ENCODE assay signal across 1 cellular context in the genomic region with DNA sequence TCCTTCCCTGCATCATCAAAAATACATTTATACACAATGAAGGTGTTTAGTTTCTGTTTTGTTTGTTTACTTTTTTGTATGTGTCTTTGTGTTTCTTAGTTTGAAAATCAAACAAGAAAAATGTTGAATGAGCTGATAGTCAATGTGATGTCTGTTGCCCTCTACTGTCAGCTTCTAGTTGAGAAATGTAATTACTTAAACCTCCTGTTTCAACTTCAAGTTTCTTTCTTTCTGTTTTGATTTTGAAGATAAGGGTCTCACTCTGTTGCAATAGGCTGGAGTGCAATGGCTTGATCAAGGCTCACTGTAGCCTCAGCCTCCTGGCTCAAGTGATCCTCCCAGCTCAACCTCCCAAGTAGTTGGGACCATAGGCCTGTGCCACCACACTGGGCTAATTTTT.
TF ChIP-seq lines count a peak whose summit lies in the region.

No MANE protein-coding gene starts in this region.

TF ChIP-seq in GM12878, 131 proteins besides CTCF, POLR2A, EP300 and RAD21:
- TF ChIP-seq, protein P1, sequence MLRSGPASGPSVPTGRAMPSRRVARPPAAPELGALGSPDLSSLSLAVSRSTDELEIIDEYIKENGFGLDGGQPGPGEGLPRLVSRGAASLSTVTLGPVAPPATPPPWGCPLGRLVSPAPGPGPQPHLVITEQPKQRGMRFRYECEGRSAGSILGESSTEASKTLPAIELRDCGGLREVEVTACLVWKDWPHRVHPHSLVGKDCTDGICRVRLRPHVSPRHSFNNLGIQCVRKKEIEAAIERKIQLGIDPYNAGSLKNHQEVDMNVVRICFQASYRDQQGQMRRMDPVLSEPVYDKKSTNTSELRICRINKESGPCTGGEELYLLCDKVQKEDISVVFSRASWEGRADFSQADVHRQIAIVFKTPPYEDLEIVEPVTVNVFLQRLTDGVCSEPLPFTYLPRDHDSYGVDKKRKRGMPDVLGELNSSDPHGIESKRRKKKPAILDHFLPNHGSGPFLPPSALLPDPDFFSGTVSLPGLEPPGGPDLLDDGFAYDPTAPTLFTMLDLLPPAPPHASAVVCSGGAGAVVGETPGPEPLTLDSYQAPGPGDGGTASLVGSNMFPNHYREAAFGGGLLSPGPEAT (IDR thresholded peaks at IDR 0.05; ENCODE audit: low read depth): no peak
- TF ChIP-seq CEBPB (IDR thresholded peaks at IDR 0.05; ENCODE audit: borderline replicate concordance in 1 of 2, low read depth in 2 of 2, low read length in 2 of 2) (no peak), NFIC (IDR thresholded peaks at IDR 0.05; ENCODE audit: low read depth, low read length) (no peak), YY1 (IDR thresholded peaks at IDR 0.05; ENCODE audit: low read depth, low read length) (no peak), CHD1 (IDR thresholded peaks at IDR 0.05; ENCODE audit: low read depth, low read length) (no peak), STAT3 (IDR thresholded peaks at IDR 0.05; ENCODE audit: low read depth, low read length) (no peak)
- TF ChIP-seq, protein P2, sequence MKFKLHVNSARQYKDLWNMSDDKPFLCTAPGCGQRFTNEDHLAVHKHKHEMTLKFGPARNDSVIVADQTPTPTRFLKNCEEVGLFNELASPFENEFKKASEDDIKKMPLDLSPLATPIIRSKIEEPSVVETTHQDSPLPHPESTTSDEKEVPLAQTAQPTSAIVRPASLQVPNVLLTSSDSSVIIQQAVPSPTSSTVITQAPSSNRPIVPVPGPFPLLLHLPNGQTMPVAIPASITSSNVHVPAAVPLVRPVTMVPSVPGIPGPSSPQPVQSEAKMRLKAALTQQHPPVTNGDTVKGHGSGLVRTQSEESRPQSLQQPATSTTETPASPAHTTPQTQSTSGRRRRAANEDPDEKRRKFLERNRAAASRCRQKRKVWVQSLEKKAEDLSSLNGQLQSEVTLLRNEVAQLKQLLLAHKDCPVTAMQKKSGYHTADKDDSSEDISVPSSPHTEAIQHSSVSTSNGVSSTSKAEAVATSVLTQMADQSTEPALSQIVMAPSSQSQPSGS (IDR thresholded peaks at IDR 0.05; ENCODE audit: low read length): no peak
- TF ChIP-seq, protein P3, sequence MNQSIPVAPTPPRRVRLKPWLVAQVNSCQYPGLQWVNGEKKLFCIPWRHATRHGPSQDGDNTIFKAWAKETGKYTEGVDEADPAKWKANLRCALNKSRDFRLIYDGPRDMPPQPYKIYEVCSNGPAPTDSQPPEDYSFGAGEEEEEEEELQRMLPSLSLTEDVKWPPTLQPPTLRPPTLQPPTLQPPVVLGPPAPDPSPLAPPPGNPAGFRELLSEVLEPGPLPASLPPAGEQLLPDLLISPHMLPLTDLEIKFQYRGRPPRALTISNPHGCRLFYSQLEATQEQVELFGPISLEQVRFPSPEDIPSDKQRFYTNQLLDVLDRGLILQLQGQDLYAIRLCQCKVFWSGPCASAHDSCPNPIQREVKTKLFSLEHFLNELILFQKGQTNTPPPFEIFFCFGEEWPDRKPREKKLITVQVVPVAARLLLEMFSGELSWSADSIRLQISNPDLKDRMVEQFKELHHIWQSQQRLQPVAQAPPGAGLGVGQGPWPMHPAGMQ (IDR thresholded peaks at IDR 0.05; ENCODE audit: borderline replicate concordance): no peak
TF ChIP-seq in GM12878: peak in this region for 0.
